Comparison of ENCODE assay signal across 14 cellular contexts in genomic region chr14:22915886-22916521, GRCh38. TPM values are rescaled to one million over a fixed set of nuclear protein-coding genes. Genes with fewer than 3 reads are reported as not detected.
DNase-seq lines count a peak whose midpoint lies in the region; ATAC-seq and TF ChIP-seq lines count a peak whose summit lies in the region.
"Had no signal": no experiment of that assay in that cellular context is flagged by ENCODE, and none has a peak within 500 bp of the region (broad histone marks: within the 10 kb centered on the region; RNA-seq: fewer than 3 reads in every experiment).

No MANE protein-coding gene starts in this region.

- H3K4me1 Mint-ChIP-seq in activated naive CD8-positive, alpha-beta T cell treated with anti-CD3 and anti-CD28 coated beads, Interleukin-2, amount 50 U/mL, for 24 hours, result peaks cover 63% of the 10 kb centered on the region

- intact Hi-C loops in left cardiac atrium (cut with DNase I), result no loop called here
- intact Hi-C loops in right lobe of liver (cut with DNase I), result no loop called here
- intact Hi-C loops in upper lobe of right lung (cut with DNase I), result no loop called here

- no peak overlapping the region for H3K27ac ChIP-seq in right atrium auricular region
- H3K27ac ChIP-seq in right lobe of liver, result peak overlapping the region; percentile 21 to 100 (median 100)
- peak overlapping the region; percentile 26 for H3K27ac ChIP-seq in upper lobe of right lung
- H3K27ac ChIP-seq: testis, VCaP had no signal

- H3K27me3 ChIP-seq in right atrium auricular region, result no peaks in the 10 kb centered on the region
- H3K27me3 ChIP-seq in right lobe of liver, result no peaks in the 10 kb centered on the region
- H3K27me3 ChIP-seq in upper lobe of right lung, result no peaks in the 10 kb centered on the region
- H3K27me3 ChIP-seq: testis had no signal

- H3K36me3 ChIP-seq in right atrium auricular region (peaks cover 26% of the 10 kb centered on the region), right lobe of liver (peaks cover 0 to 14% (median 5%) of the 10 kb centered on the region in 4 donors), upper lobe of right lung (peaks cover 16% of the 10 kb centered on the region)

- no peaks in the 10 kb centered on the region for H3K9me3 ChIP-seq in right atrium auricular region
- no peaks in the 10 kb centered on the region for H3K9me3 ChIP-seq in right lobe of liver
- H3K9me3 ChIP-seq in upper lobe of right lung, result no peaks in the 10 kb centered on the region
- H3K9me3 ChIP-seq: testis had no signal

- H3K9me3 Mint-ChIP-seq in activated naive CD8-positive, alpha-beta T cell treated with anti-CD3 and anti-CD28 coated beads, Interleukin-2, amount 50 U/mL, for 24 hours, result no peaks in the 10 kb centered on the region

- H3K4me3 Mint-ChIP-seq in activated naive CD8-positive, alpha-beta T cell treated with anti-CD3 and anti-CD28 coated beads, Interleukin-2, amount 50 U/mL, for 24 hours, result peak overlapping the region; percentile 11

- DNase-seq in left cardiac atrium (peak; percentile 39), right atrium auricular region (ENCODE audit: low spot score) (no peak), right lobe of liver (peak; percentile 51 to 77 (median 62)), upper lobe of right lung (no peak), NCI-H2029 treated with DMSO at 0.1 percent for 48 hours (lab: John Stamatoyannopoulos, UW) (no peak)
- no peak for DNase-seq in activated naive CD8-positive, alpha-beta T cell treated with anti-CD3 and anti-CD28 coated beads, Interleukin-2, amount 50 U/mL, for 24 hours
- DNase-seq: activated gamma-delta T cell; NCI-H1436 treated with DMSO at 0.1 percent for 48 hours; nucleus accumbens; stimulated activated CD4-positive, alpha-beta T cell treated with anti-CD3 and anti-CD28 coated beads, Interleukin-4, amount 100 ng/mL, for 1 hour; testis had no signal

- H3K27me3 Mint-ChIP-seq in activated naive CD8-positive, alpha-beta T cell treated with anti-CD3 and anti-CD28 coated beads, Interleukin-2, amount 50 U/mL, for 24 hours, result peaks cover 3% of the 10 kb centered on the region

- H3K4me3 ChIP-seq in right atrium auricular region, result no peak overlapping the region
- no peak overlapping the region for H3K4me3 ChIP-seq in right lobe of liver
- no peak overlapping the region for H3K4me3 ChIP-seq in upper lobe of right lung
- H3K4me3 ChIP-seq: testis had no signal

- peaks cover 35% of the 10 kb centered on the region for H3K36me3 Mint-ChIP-seq in activated naive CD8-positive, alpha-beta T cell treated with anti-CD3 and anti-CD28 coated beads, Interleukin-2, amount 50 U/mL, for 24 hours (ENCODE audit: low read depth)

- H3K4me1 ChIP-seq in right atrium auricular region, result peaks cover 0 to 31% of the 10 kb centered on the region in 2 donors
- peaks cover 0 to 29% (median 12%) of the 10 kb centered on the region in 4 donors for H3K4me1 ChIP-seq in right lobe of liver
- H3K4me1 ChIP-seq in upper lobe of right lung, result peaks cover 29% of the 10 kb centered on the region

- no peak for TF ChIP-seq POLR2A in right lobe of liver (IDR thresholded peaks at IDR 0.05)

- no peak for TF ChIP-seq CTCF in right atrium auricular region (IDR thresholded peaks at IDR 0.05)
- TF ChIP-seq CTCF in right lobe of liver (IDR thresholded peaks at IDR 0.05), result no peak
- no peak for TF ChIP-seq CTCF in upper lobe of right lung (IDR thresholded peaks at IDR 0.05)

- H3K27ac Mint-ChIP-seq in activated naive CD8-positive, alpha-beta T cell treated with anti-CD3 and anti-CD28 coated beads, Interleukin-2, amount 50 U/mL, for 24 hours, result peak overlapping the region; percentile 3

- ATAC-seq in left cardiac atrium (no peak), right lobe of liver (peak; percentile 29 to 44 (median 36)), upper lobe of right lung (peak; percentile 7), GM21825 (IDR thresholded peaks at IDR 0.05; ENCODE audit: unreplicated experiment) (no peak), GM19463 (IDR thresholded peaks at IDR 0.05; ENCODE audit: unreplicated experiment) (no peak)
- no peak for ATAC-seq in activated naive CD8-positive, alpha-beta T cell treated with anti-CD3 and anti-CD28 coated beads, Interleukin-2, amount 50 U/mL, for 24 hours

- WGBS in right lobe of liver (ENCODE audit: insufficient coverage, low coverage, low lambda C conversion rate, missing lambda C conversion rate), result 32% methylated on average over 6 of the region's 8 CpGs

RNA-seq across cellular contexts. Expression of gene RBM23, which starts 2.9 kb away (rescaled TPM):
- total RNA-seq in left cardiac atrium, result 10 to 100 TPM; 48.8 to 54.6 TPM
- total RNA-seq in right atrium auricular region, result 100 to 1,000 TPM in 1 of 2 donors, 10 to 100 TPM in 1; 76.5 to 774 TPM
- 10 to 100 TPM; 22.2 to 38.0 (median 34.0) TPM for total RNA-seq in right lobe of liver
- total RNA-seq in upper lobe of right lung, result 83.5 TPM

RNA-seq across cellular contexts. Expression of gene PRMT5, which starts 13.2 kb away (rescaled TPM):
- total RNA-seq in left cardiac atrium (10 to 100 TPM; 46.9 to 48.6 TPM), right atrium auricular region (10 to 100 TPM; 23.3 to 55.1 TPM), right lobe of liver (10 to 100 TPM; 22.5 to 32.1 (median 25.7) TPM), upper lobe of right lung (38.9 TPM)

RNA-seq across cellular contexts. Expression of gene REM2, which starts 33.0 kb away (rescaled TPM):
- total RNA-seq in left cardiac atrium, result under 1 TPM in 1 of 2 donors, not detected in 1; 0.12 TPM
- total RNA-seq in right atrium auricular region, result not detected
- total RNA-seq in right lobe of liver, result under 1 TPM in 2 of 6 experiments, not detected in 4; 0.10 to 0.12 TPM
- total RNA-seq in upper lobe of right lung, result 0.41 TPM

RNA-seq across cellular contexts. Expression of gene HAUS4, which starts 40.9 kb away (rescaled TPM):
- total RNA-seq in left cardiac atrium (10 to 100 TPM; 17.2 to 23.9 TPM), right atrium auricular region (10 to 100 TPM; 25.8 to 28.7 TPM), right lobe of liver (10 to 100 TPM in 4 of 6 experiments, 1 to 10 TPM in 2; 6.8 to 17.9 (median 12.4) TPM), upper lobe of right lung (44.7 TPM)

RNA-seq across cellular contexts. Expression of gene LRP10, which starts 44.5 kb away (rescaled TPM):
- 10 to 100 TPM; 63.5 to 73.1 TPM for total RNA-seq in left cardiac atrium
- 100 to 1,000 TPM in 1 of 2 donors, 10 to 100 TPM in 1; 54.2 to 144 TPM for total RNA-seq in right atrium auricular region
- 10 to 100 TPM; 31.0 to 54.5 (median 44.6) TPM for total RNA-seq in right lobe of liver
- total RNA-seq in upper lobe of right lung, result 142 TPM

Comparison
In these comparisons a context has a peak if more than half of its experiments do, and no peak if none do; other contexts are left out.
1. DNase-seq: peak in left cardiac atrium (single experiment) and right lobe of liver (3 of 3); none in right atrium auricular region (single experiment), activated naive CD8-positive, alpha-beta T cell treated with anti-CD3 and anti-CD28 coated beads, Interleukin-2, amount 50 U/mL, for 24 hours (single experiment), upper lobe of right lung (single experiment) and NCI-H2029 treated with DMSO at 0.1 percent for 48 hours (single experiment).
2. ATAC-seq: peak in right lobe of liver (4 of 4) and upper lobe of right lung (single experiment); none in left cardiac atrium (0 of 2), activated naive CD8-positive, alpha-beta T cell treated with anti-CD3 and anti-CD28 coated beads, Interleukin-2, amount 50 U/mL, for 24 hours (single experiment), GM21825 (single experiment) and GM19463 (single experiment).
3. H3K27ac ChIP-seq: peak in right lobe of liver (3 of 3) and upper lobe of right lung (single experiment); none in right atrium auricular region (0 of 2).